Comparison of ENCODE assay signal across 27 cellular contexts in genomic region chr3:189898559-189899153, GRCh38.
DNase-seq lines count a peak whose midpoint lies in the region; ATAC-seq and TF ChIP-seq lines count a peak whose summit lies in the region.
"Had no signal": no experiment of that assay in that cellular context is flagged by ENCODE, and none has a peak within 500 bp of the region (broad histone marks: within the 10 kb centered on the region; RNA-seq: fewer than 3 reads in every experiment).

No MANE protein-coding gene starts in this region.

- no peak for ATAC-seq in HG03039 (IDR thresholded peaks at IDR 0.05; ENCODE audit: unreplicated experiment)
- ATAC-seq in stimulated activated effector memory CD8-positive, alpha-beta T cell treated with anti-CD3 and anti-CD28 coated beads, Interleukin-12 subunit alpha, Interleukin-12 subunit beta, amount 100 ng/mL, for 72 hours: no peak
- ATAC-seq: natural killer cell, pancreas, T-helper 17 cell had no signal

- H2AFZ ChIP-seq in mesenchymal stem cell (ENCODE audit: low read depth, low read length): no peak overlapping the region

- WGBS in mesenchymal stem cell: no CpG with 5 or more reads among the region's 1 CpG

- no peak overlapping the region for H3K9ac ChIP-seq in mesenchymal stem cell (ENCODE audit: low read length)

- H3K4ac ChIP-seq in mesenchymal stem cell (ENCODE audit: low read depth in 1 of 2, low read length in 2 of 2): no peak overlapping the region

- H2BK12ac ChIP-seq in mesenchymal stem cell (ENCODE audit: low read length in 2 of 2): no peak overlapping the region

- H3K36me3 ChIP-seq in mesenchymal stem cell (ENCODE audit: control insufficient read depth in 1 of 2, insufficient read depth in 2 of 2, low read depth in 1 of 2, low read length in 2 of 2): no peaks in the 10 kb centered on the region
- H3K36me3 ChIP-seq: pancreas, sigmoid colon, transverse colon, WERI-Rb-1 had no signal

- H3K4me2 ChIP-seq in mesenchymal stem cell (ENCODE audit: low read length, poor library complexity, severe bottlenecking): no peak overlapping the region

- no peaks in the 10 kb centered on the region for H3K4me1 Mint-ChIP-seq in stimulated activated effector memory CD8-positive, alpha-beta T cell treated with anti-CD3 and anti-CD28 coated beads, Interleukin-12 subunit alpha, Interleukin-12 subunit beta, amount 100 ng/mL, for 72 hours
- H3K4me1 Mint-ChIP-seq: activated CD4-positive, alpha-beta memory T cell treated with anti-CD3 and anti-CD28 coated beads, Interleukin-2, amount 10 ng/mL, durations not matched to agents 7 days and 5 days; B cell; natural killer cell; T-helper 17 cell had no signal

- H3K79me1 ChIP-seq in mesenchymal stem cell (replicated peaks; ENCODE audit: low read length, poor library complexity, severe bottlenecking): no peaks in the 10 kb centered on the region

- H3K4me1 ChIP-seq in mesenchymal stem cell (ENCODE audit: control insufficient read depth, insufficient read depth, low read depth, low read length): no peaks in the 10 kb centered on the region
- H3K4me1 ChIP-seq: pancreas, sigmoid colon had no signal

- no peak overlapping the region for H4K91ac ChIP-seq in mesenchymal stem cell (ENCODE audit: low read length)

- H3K27ac Mint-ChIP-seq in stimulated activated effector memory CD8-positive, alpha-beta T cell treated with anti-CD3 and anti-CD28 coated beads, Interleukin-12 subunit alpha, Interleukin-12 subunit beta, amount 100 ng/mL, for 72 hours: no peak overlapping the region
- H3K27ac Mint-ChIP-seq: activated CD4-positive, alpha-beta memory T cell treated with anti-CD3 and anti-CD28 coated beads, Interleukin-2, amount 10 ng/mL, durations not matched to agents 7 days and 5 days; B cell; natural killer cell; stimulated activated naive CD8-positive, alpha-beta T cell treated with anti-CD3 and anti-CD28 coated beads, Interleukin-15, Interleukin-2, amounts not matched to agents 100 ng/mL and 50 ng/mL, for 24 hours; T-helper 17 cell had no signal

- H3K4me3 Mint-ChIP-seq in stimulated activated effector memory CD8-positive, alpha-beta T cell treated with anti-CD3 and anti-CD28 coated beads, Interleukin-12 subunit alpha, Interleukin-12 subunit beta, amount 100 ng/mL, for 72 hours: no peak overlapping the region
- H3K4me3 Mint-ChIP-seq: activated CD4-positive, alpha-beta memory T cell treated with anti-CD3 and anti-CD28 coated beads, Interleukin-2, amount 10 ng/mL, durations not matched to agents 7 days and 5 days; B cell; natural killer cell; stimulated activated naive CD8-positive, alpha-beta T cell treated with anti-CD3 and anti-CD28 coated beads, Interleukin-15, Interleukin-2, amounts not matched to agents 100 ng/mL and 50 ng/mL, for 24 hours; T-helper 17 cell had no signal

- no peak overlapping the region for H2BK5ac ChIP-seq in mesenchymal stem cell (ENCODE audit: low read depth, low read length, poor library complexity, severe bottlenecking)

- no peak overlapping the region for H3K27ac ChIP-seq in mesenchymal stem cell (ENCODE audit: low read length, poor library complexity, severe bottlenecking)
- H3K27ac ChIP-seq: pancreas, sigmoid colon, transverse colon, WERI-Rb-1 had no signal

- H3K14ac ChIP-seq in mesenchymal stem cell (ENCODE audit: low read length in 2 of 2): no peak overlapping the region

- no peak overlapping the region for H2BK15ac ChIP-seq in mesenchymal stem cell (ENCODE audit: low read depth, poor library complexity, severe bottlenecking)

- no peak overlapping the region for H3K23ac ChIP-seq in mesenchymal stem cell (ENCODE audit: low read length in 2 of 2)

- H3K4me3 ChIP-seq in choroid plexus epithelial cell (ENCODE audit: low read depth, low read length): no peak overlapping the region
- H3K4me3 ChIP-seq in mesenchymal stem cell (ENCODE audit: insufficient read depth in 1 of 2, low read depth in 1 of 2, low read length in 2 of 2): no peak overlapping the region
- H3K4me3 ChIP-seq: pancreas, sigmoid colon, transverse colon had no signal

- H3K9me3 ChIP-seq in mesenchymal stem cell (ENCODE audit: control insufficient read depth, low read length): no peaks in the 10 kb centered on the region
- H3K9me3 ChIP-seq: pancreas, sigmoid colon, transverse colon had no signal

- no peak overlapping the region for H4K8ac ChIP-seq in mesenchymal stem cell (ENCODE audit: low read length)

- H3K36me3 Mint-ChIP-seq in stimulated activated effector memory CD8-positive, alpha-beta T cell treated with anti-CD3 and anti-CD28 coated beads, Interleukin-12 subunit alpha, Interleukin-12 subunit beta, amount 100 ng/mL, for 72 hours: no peaks in the 10 kb centered on the region
- H3K36me3 Mint-ChIP-seq: natural killer cell had no signal

- no peak for TF ChIP-seq CTCF in choroid plexus epithelial cell (conservative IDR thresholded peaks at IDR 0.05; ENCODE audit: low read depth, low read length)

- no peak overlapping the region for H2AK5ac ChIP-seq in mesenchymal stem cell (ENCODE audit: low read length, severe bottlenecking)

- no peak overlapping the region for H2BK120ac ChIP-seq in mesenchymal stem cell (ENCODE audit: low read depth, low read length)

- DNase-seq in HCEC 1CT (peak; percentile 52), NOMO-1 treated with dmso at 0.1 percent for 144 hours (lab: John Stamatoyannopoulos, UW; ENCODE audit: unreplicated experiment) (peak; percentile 48), choroid plexus epithelial cell (ENCODE audit: low read depth) (peak; percentile 25), mesenchymal stem cell (peak; percentile 8), SHP77 treated with DMSO at 0.1 percent for 48 hours (lab: John Stamatoyannopoulos, UW) (no peak), ecto neural progenitor cell (ENCODE audit: low spot score) (no peak)
- DNase-seq in stimulated activated effector memory CD8-positive, alpha-beta T cell treated with anti-CD3 and anti-CD28 coated beads, Interleukin-12 subunit alpha, Interleukin-12 subunit beta, amount 100 ng/mL, for 72 hours (ENCODE audit: low spot score in 2 of 2): no peak
- DNase-seq: activated CD4-positive, alpha-beta memory T cell treated with anti-CD3 and anti-CD28 coated beads, Interleukin-2, amount 10 ng/mL, durations not matched to agents 7 days and 5 days; activated naive CD4-positive, alpha-beta T cell; activated T-cell treated with anti-CD3 and anti-CD28 coated beads, Interleukin-2, amount 50 U/mL, for 1 hour; aorta; DND-41; effector memory CD4-positive, alpha-beta T cell; foreskin melanocyte; natural killer cell; NCI-H1930; NCI-H446; pancreas; Right ventricle myocardium superior; sigmoid colon; stimulated activated CD4-positive, alpha-beta T cell treated with anti-CD3 and anti-CD28 coated beads, Interleukin-1b, Interleukin-23, amount 100 ng/mL, for 48 hours; T-helper 17 cell; transverse colon; WERI-Rb-1 had no signal

- H3K18ac ChIP-seq in mesenchymal stem cell (ENCODE audit: low read depth in 1 of 2, low read length in 2 of 2): no peak overlapping the region

- no peaks in the 10 kb centered on the region for H3K9me3 Mint-ChIP-seq in stimulated activated effector memory CD8-positive, alpha-beta T cell treated with anti-CD3 and anti-CD28 coated beads, Interleukin-12 subunit alpha, Interleukin-12 subunit beta, amount 100 ng/mL, for 72 hours
- H3K9me3 Mint-ChIP-seq: activated CD4-positive, alpha-beta memory T cell treated with anti-CD3 and anti-CD28 coated beads, Interleukin-2, amount 10 ng/mL, durations not matched to agents 7 days and 5 days; stimulated activated naive CD8-positive, alpha-beta T cell treated with anti-CD3 and anti-CD28 coated beads, Interleukin-15, Interleukin-2, amounts not matched to agents 100 ng/mL and 50 ng/mL, for 24 hours had no signal

- H3K27me3 ChIP-seq in mesenchymal stem cell (ENCODE audit: control insufficient read depth in 1 of 2, insufficient read depth in 1 of 2, low read length in 2 of 2): no peaks in the 10 kb centered on the region
- H3K27me3 ChIP-seq: pancreas, sigmoid colon, transverse colon had no signal

Comparison
In these comparisons a context has a peak if more than half of its experiments do, and no peak if none do; other contexts are left out.
1. DNase-seq: peak in HCEC 1CT (single experiment), NOMO-1 treated with dmso at 0.1 percent for 144 hours (single experiment), choroid plexus epithelial cell (single experiment) and mesenchymal stem cell (single experiment); none in SHP77 treated with DMSO at 0.1 percent for 48 hours (single experiment), ecto neural progenitor cell (single experiment) and stimulated activated effector memory CD8-positive, alpha-beta T cell treated with anti-CD3 and anti-CD28 coated beads, Interleukin-12 subunit alpha, Interleukin-12 subunit beta, amount 100 ng/mL, for 72 hours (0 of 2).